In genomic region chr6:33577106-33577535, GRCh38 we compare ENCODE assay signal across 8 cellular contexts. TPM values are rescaled to one million over a fixed set of nuclear protein-coding genes. Genes with fewer than 3 reads are reported as not detected.
DNase-seq lines count a peak whose midpoint lies in the region; ATAC-seq and TF ChIP-seq lines count a peak whose summit lies in the region.

No MANE protein-coding gene starts in this region.

- H3K4me3 ChIP-seq in right cardiac atrium (ENCODE audit: low read length): no peak overlapping the region
- H3K4me3 ChIP-seq in tibial nerve: no peak overlapping the region
- no peak overlapping the region for H3K4me3 ChIP-seq in A673 (ENCODE audit: low read depth, low read length, poor library complexity, severe bottlenecking)

- H3K9me3 ChIP-seq in right cardiac atrium (ENCODE audit: control insufficient read depth, low read length): no peaks in the 10 kb centered on the region
- no peaks in the 10 kb centered on the region for H3K9me3 ChIP-seq in tibial nerve
- H3K9me3 ChIP-seq in A673 (ENCODE audit: low read depth, low read length, poor library complexity, severe bottlenecking): no peaks in the 10 kb centered on the region

- no peaks in the 10 kb centered on the region for H3K27me3 Mint-ChIP-seq in activated T-cell treated with anti-CD3 and anti-CD28 coated beads, Interleukin-2, amount 50 U/mL, for 4 hours (ENCODE audit: low read depth)

- 53% methylated on average over 9 of the region's 9 CpGs for WGBS in right cardiac atrium
- 55 to 63% methylated on average over 5 to 9 of the region's 9 CpGs for WGBS in tibial nerve, 2 donors

- H3K27me3 ChIP-seq in right cardiac atrium (ENCODE audit: control insufficient read depth, insufficient read depth) (no peaks in the 10 kb centered on the region), tibial nerve (no peaks in the 10 kb centered on the region), A673 (replicated peaks; ENCODE audit: insufficient read depth, low read depth, low read length, poor library complexity) (no peaks in the 10 kb centered on the region)

- POLR2A ChIA-PET in A673 (lab: Charles Lee; ENCODE audit: low non-redundant PET): no interaction called here

- TF ChIP-seq POLR2A in tibial nerve (IDR thresholded peaks at IDR 0.05): no peak

- peaks cover 21% of the 10 kb centered on the region for H3K36me3 Mint-ChIP-seq in activated T-cell treated with anti-CD3 and anti-CD28 coated beads, Interleukin-2, amount 50 U/mL, for 4 hours (ENCODE audit: insufficient read depth)

- peaks cover 4 to 47% (median 21%) of the 10 kb centered on the region in 3 donors for H3K36me3 ChIP-seq in tibial nerve
- H3K36me3 ChIP-seq in A673 (ENCODE audit: insufficient read depth, low read length, poor library complexity, severe bottlenecking): peaks cover 12% of the 10 kb centered on the region

- peak; percentile 32 for DNase-seq in activated T-cell treated with anti-CD3 and anti-CD28 coated beads, Interleukin-2, amount 50 U/mL, for 4 hours
- no peak for DNase-seq in activated T-cell treated with anti-CD3 and anti-CD28 coated beads for 4 hours
- DNase-seq in activated CD4-positive, alpha-beta T cell treated with anti-CD3 and anti-CD28 coated beads, Interleukin-2, amount 50 U/mL, for 48 hours: peak; percentile 67 to 73
- peak; percentile 77 to 86 (median 83) for DNase-seq in right cardiac atrium
- no peak for DNase-seq in tibial nerve (ENCODE audit: low spot score in 2 of 2)
- DNase-seq in A673 (ENCODE audit: low spot score): no peak
- DNase-seq in NCI-H524 (lab: John Stamatoyannopoulos, UW): no peak

- H3K4me3 Mint-ChIP-seq in activated T-cell treated with anti-CD3 and anti-CD28 coated beads, Interleukin-2, amount 50 U/mL, for 4 hours: peak overlapping the region; percentile 89

- H3K27ac ChIP-seq in right cardiac atrium (ENCODE audit: low read length): no peak overlapping the region
- peak overlapping the region in 3 of 4 donors; percentile 55 to 93 (median 91) for H3K27ac ChIP-seq in tibial nerve
- no peak overlapping the region for H3K27ac ChIP-seq in A673 (ENCODE audit: low read depth, low read length, poor library complexity, severe bottlenecking)

- H3K4me1 ChIP-seq in right cardiac atrium (ENCODE audit: control insufficient read depth, insufficient read depth, low read length) (peaks cover 5% of the 10 kb centered on the region), tibial nerve (peaks cover 0 to 40% (median 19%) of the 10 kb centered on the region in 4 donors), A673 (ENCODE audit: insufficient read depth, low read length, poor library complexity, severe bottlenecking) (peaks cover 5% of the 10 kb centered on the region)

- CTCF ChIA-PET in A673 (lab: Charles Lee): no interaction called here

- ATAC-seq in activated T-cell treated with anti-CD3 and anti-CD28 coated beads, Interleukin-2, amount 50 U/mL, for 4 hours: no peak
- ATAC-seq in right cardiac atrium: peak; percentile 48 to 64
- ATAC-seq in HG03139 (IDR thresholded peaks at IDR 0.05; ENCODE audit: unreplicated experiment): no peak

- intact Hi-C loops in right cardiac atrium (cut with DNase I) (loop anchor here in 1 of 4 donors (10.0 kb wide), 1 partner anchor 152 kb away; the partner anchor contains the start of gene SYNGAP1), A673 (cut with micrococcal nuclease; ENCODE audit: unreplicated experiment) (loop anchor here (10.0 kb wide), 1 partner anchor 152 kb away; the partner anchor contains the start of gene SYNGAP1)

- no peaks in the 10 kb centered on the region for H3K9me3 Mint-ChIP-seq in activated T-cell treated with anti-CD3 and anti-CD28 coated beads, Interleukin-2, amount 50 U/mL, for 4 hours

- TF ChIP-seq CTCF in tibial nerve (IDR thresholded peaks at IDR 0.05): no peak
- TF ChIP-seq CTCF in A673 (conservative IDR thresholded peaks at IDR 0.05; ENCODE audit: low read depth, low read length): no peak

- no TSS peak for BruUV-seq in A673 (replicated peaks; lab: Mats Ljungman, UMichigan)

- peaks cover 28% of the 10 kb centered on the region for H3K4me1 Mint-ChIP-seq in activated T-cell treated with anti-CD3 and anti-CD28 coated beads, Interleukin-2, amount 50 U/mL, for 4 hours (ENCODE audit: low read depth)

- TF ChIP-seq EP300 in tibial nerve (IDR thresholded peaks at IDR 0.05): peak in 1 of 2 donors; percentile 15

RNA-seq across cellular contexts. Expression of gene BAK1, which starts 3.0 kb away (rescaled TPM):
- total RNA-seq in activated T-cell treated with anti-CD3 and anti-CD28 coated beads, Interleukin-2, amount 50 U/mL, for 4 hours: 10 to 100 TPM; 42.1 to 52.0 (median 49.8) TPM
- total RNA-seq in right cardiac atrium (10 to 100 TPM; 14.6 to 17.8 (median 16.7) TPM), tibial nerve (10 to 100 TPM in 2 of 4 donors, 1 to 10 TPM in 2; 7.9 to 15.3 (median 10.1) TPM), A673 (2021) (26.4 and 27.1 TPM in 2 replicates)
- 17.1 TPM for polyA plus RNA-seq in right cardiac atrium

RNA-seq across cellular contexts. Expression of gene ITPR3, which starts 44.0 kb away (rescaled TPM):
- total RNA-seq in activated T-cell treated with anti-CD3 and anti-CD28 coated beads, Interleukin-2, amount 50 U/mL, for 4 hours: 10 to 100 TPM; 34.6 to 37.2 (median 35.5) TPM
- 1 to 10 TPM; 4.7 to 9.1 (median 6.5) TPM for total RNA-seq in right cardiac atrium
- 5.7 TPM for polyA plus RNA-seq in right cardiac atrium
- total RNA-seq in tibial nerve: 100 to 1,000 TPM in 2 of 4 donors, 10 to 100 TPM in 2; 76.8 to 101 (median 93.9) TPM
- total RNA-seq in A673 (2021): 27.8 and 27.9 TPM in 2 replicates

Comparison
In these comparisons a context has a peak if more than half of its experiments do, and no peak if none do; other contexts are left out.
1. DNase-seq: peak in activated T-cell treated with anti-CD3 and anti-CD28 coated beads, Interleukin-2, amount 50 U/mL, for 4 hours (single experiment), activated CD4-positive, alpha-beta T cell treated with anti-CD3 and anti-CD28 coated beads, Interleukin-2, amount 50 U/mL, for 48 hours (2 of 2) and right cardiac atrium (3 of 3); none in activated T-cell treated with anti-CD3 and anti-CD28 coated beads for 4 hours (single experiment), tibial nerve (0 of 2), A673 (single experiment) and NCI-H524 (0 of 2).
2. ATAC-seq: peak in right cardiac atrium (2 of 2); none in activated T-cell treated with anti-CD3 and anti-CD28 coated beads, Interleukin-2, amount 50 U/mL, for 4 hours (0 of 2) and HG03139 (single experiment).
3. H3K27ac ChIP-seq: peak in tibial nerve (3 of 4); none in right cardiac atrium (single experiment) and A673 (single experiment).